In genomic region chr19:28027116-28027515, GRCh38 we compare ENCODE assay signal across 30 cellular contexts.
"Had no signal": no experiment of that assay in that cellular context is flagged by ENCODE, and none has a peak within 500 bp of the region (broad histone marks: within the 10 kb centered on the region; RNA-seq: fewer than 3 reads in every experiment).

No MANE protein-coding gene starts in this region.

- H3K4me3 Mint-ChIP-seq: activated CD4-positive, alpha-beta memory T cell treated with anti-CD3 and anti-CD28 coated beads for 36 hours; activated CD4-positive, alpha-beta T cell treated with anti-CD3 and anti-CD28 coated beads for 36 hours; activated CD4-positive, alpha-beta T cell treated with anti-CD3 and anti-CD28 coated beads, Interleukin-2, amount 10 ng/mL, durations not matched to agents 24 days and 14 days; activated naive CD4-positive, alpha-beta T cell treated with anti-CD3 and anti-CD28 coated beads for 36 hours; activated naive CD4-positive, alpha-beta T cell treated with anti-CD3 and anti-CD28 coated beads, Interleukin-2, amount 50 U/mL, for 24 hours; activated naive CD8-positive, alpha-beta T cell treated with anti-CD3 and anti-CD28 coated beads, Interleukin-2, amount 10 ng/mL, durations not matched to agents 7 days and 5 days; activated T-cell treated with anti-CD3 and anti-CD28 coated beads, Interleukin-2, amount 50 U/mL, for 4 hours; activated T-helper 1 cell treated with anti-CD3 and anti-CD28 coated beads, Interleukin-12 subunit alpha, Interleukin-12 subunit beta, Interleukin-2, Interleukin-4 antibody, amounts not matched to agents 30 ng/mL and 10 ng/mL and 1 ng/mL, durations not matched to agents 14 hours and 24 hours and 36 hours; effector memory CD8-positive, alpha-beta T cell; T-cell; T-helper 1 cell treated with Interleukin-12 subunit alpha and Interleukin-12 subunit beta and Interleukin-4 antibody, amounts not matched to agents 30 μg/mL and 1 μg/mL, for 36 hours; T-helper 2 cell treated with Interferon-gamma antibody and Interleukin-4, amounts not matched to agents 5 μg/mL and 100 μg/mL, for 36 hours had no signal

- H3K9me3 ChIP-seq: ascending aorta, body of pancreas, gastrocnemius medialis, heart right ventricle had no signal

- H3K4me1 ChIP-seq: ascending aorta, body of pancreas, esophagus muscularis mucosa, foreskin keratinocyte, gastrocnemius medialis, heart right ventricle had no signal

- H3K27ac ChIP-seq: ascending aorta, body of pancreas, esophagus muscularis mucosa, foreskin keratinocyte, gastrocnemius medialis, heart right ventricle, WERI-Rb-1 had no signal

- H3K27me3 ChIP-seq: ascending aorta, body of pancreas, esophagus muscularis mucosa, foreskin keratinocyte, gastrocnemius medialis had no signal

- H3K36me3 ChIP-seq: ascending aorta, esophagus muscularis mucosa, gastrocnemius medialis, heart right ventricle, WERI-Rb-1 had no signal

- DNase-seq: activated CD4-positive, alpha-beta memory T cell treated with anti-CD3 and anti-CD28 coated beads for 36 hours; activated CD4-positive, alpha-beta T cell treated with anti-CD3 and anti-CD28 coated beads for 36 hours; activated CD4-positive, alpha-beta T cell treated with anti-CD3 and anti-CD28 coated beads, Interleukin-2, amount 10 ng/mL, durations not matched to agents 24 days and 14 days; activated CD4-positive, CD25-positive, alpha-beta regulatory T cell; activated CD4-positive, CD25-positive, alpha-beta regulatory T cell treated with anti-CD3 and anti-CD28 coated beads, Interleukin-2, amount 50 U/mL, for 72 hours; activated effector memory CD4-positive, alpha-beta T cell treated with anti-CD3 and anti-CD28 coated beads, Interleukin-2, amount 50 U/mL, for 16 hours; activated naive CD4-positive, alpha-beta T cell treated with anti-CD3 and anti-CD28 coated beads for 36 hours; activated naive CD8-positive, alpha-beta T cell treated with anti-CD3 and anti-CD28 coated beads, Interleukin-2, amount 10 ng/mL, durations not matched to agents 7 days and 5 days; activated T-cell treated with anti-CD3 and anti-CD28 coated beads, Interleukin-2, amount 50 U/mL, for 4 hours; body of pancreas; caudate nucleus; cortex of kidney; dermis blood vessel endothelial cell; effector CD4-positive, alpha-beta T cell; effector memory CD8-positive, alpha-beta T cell; erythroblast; foreskin keratinocyte; gastrocnemius medialis; heart right ventricle; SW 1271; T-cell; T1000; WERI-Rb-1 had no signal

- H3K36me3 Mint-ChIP-seq: activated CD4-positive, alpha-beta memory T cell treated with anti-CD3 and anti-CD28 coated beads for 36 hours; activated naive CD4-positive, alpha-beta T cell treated with anti-CD3 and anti-CD28 coated beads, Interleukin-2, amount 50 U/mL, for 24 hours; activated naive CD8-positive, alpha-beta T cell treated with anti-CD3 and anti-CD28 coated beads, Interleukin-2, amount 10 ng/mL, durations not matched to agents 7 days and 5 days; T-cell had no signal

- H3K27ac Mint-ChIP-seq: activated CD4-positive, alpha-beta memory T cell treated with anti-CD3 and anti-CD28 coated beads for 36 hours; activated CD4-positive, alpha-beta T cell treated with anti-CD3 and anti-CD28 coated beads for 36 hours; activated CD4-positive, alpha-beta T cell treated with anti-CD3 and anti-CD28 coated beads, Interleukin-2, amount 10 ng/mL, durations not matched to agents 24 days and 14 days; activated naive CD4-positive, alpha-beta T cell treated with anti-CD3 and anti-CD28 coated beads for 36 hours; activated naive CD4-positive, alpha-beta T cell treated with anti-CD3 and anti-CD28 coated beads, Interleukin-2, amount 50 U/mL, for 24 hours; activated naive CD8-positive, alpha-beta T cell treated with anti-CD3 and anti-CD28 coated beads, Interleukin-2, amount 10 ng/mL, durations not matched to agents 7 days and 5 days; activated T-helper 1 cell treated with anti-CD3 and anti-CD28 coated beads, Interleukin-12 subunit alpha, Interleukin-12 subunit beta, Interleukin-2, Interleukin-4 antibody, amounts not matched to agents 30 ng/mL and 10 ng/mL and 1 ng/mL, durations not matched to agents 14 hours and 24 hours and 36 hours; activated T-helper 2 cell treated with anti-CD3 and anti-CD28 coated beads, Interferon-gamma antibody, Interleukin-2, Interleukin-4, amounts not matched to agents 10 μg/mL and 5 μg/mL and 100 μg/mL, durations not matched to agents 14 hours and 24 hours and 36 hours; effector memory CD8-positive, alpha-beta T cell; T-cell; T-helper 1 cell treated with Interleukin-12 subunit alpha and Interleukin-12 subunit beta and Interleukin-4 antibody, amounts not matched to agents 30 μg/mL and 1 μg/mL, for 36 hours; T-helper 2 cell treated with Interferon-gamma antibody and Interleukin-4, amounts not matched to agents 5 μg/mL and 100 μg/mL, for 36 hours had no signal

- H3K4me3 ChIP-seq: ascending aorta, body of pancreas, esophagus muscularis mucosa, gastrocnemius medialis, heart right ventricle had no signal

- H3K27me3 Mint-ChIP-seq: activated CD4-positive, alpha-beta memory T cell treated with anti-CD3 and anti-CD28 coated beads for 36 hours; activated CD4-positive, alpha-beta T cell treated with anti-CD3 and anti-CD28 coated beads for 36 hours; activated CD4-positive, alpha-beta T cell treated with anti-CD3 and anti-CD28 coated beads, Interleukin-2, amount 10 ng/mL, durations not matched to agents 24 days and 14 days; activated naive CD8-positive, alpha-beta T cell treated with anti-CD3 and anti-CD28 coated beads, Interleukin-2, amount 10 ng/mL, durations not matched to agents 7 days and 5 days; T-cell had no signal

- H3K4me1 Mint-ChIP-seq: activated CD4-positive, alpha-beta T cell treated with anti-CD3 and anti-CD28 coated beads for 36 hours; activated CD4-positive, alpha-beta T cell treated with anti-CD3 and anti-CD28 coated beads, Interleukin-2, amount 10 ng/mL, durations not matched to agents 24 days and 14 days; activated naive CD4-positive, alpha-beta T cell treated with anti-CD3 and anti-CD28 coated beads, Interleukin-2, amount 50 U/mL, for 24 hours; activated naive CD8-positive, alpha-beta T cell treated with anti-CD3 and anti-CD28 coated beads, Interleukin-2, amount 10 ng/mL, durations not matched to agents 7 days and 5 days; T-cell had no signal

- H3K9me3 Mint-ChIP-seq: activated T-helper 1 cell treated with anti-CD3 and anti-CD28 coated beads, Interleukin-12 subunit alpha, Interleukin-12 subunit beta, Interleukin-2, Interleukin-4 antibody, amounts not matched to agents 30 ng/mL and 10 ng/mL and 1 ng/mL, durations not matched to agents 14 hours and 24 hours and 36 hours had no signal

- ATAC-seq: activated CD4-positive, alpha-beta T cell treated with anti-CD3 and anti-CD28 coated beads for 36 hours; activated T-cell treated with anti-CD3 and anti-CD28 coated beads, Interleukin-2, amount 50 U/mL, for 4 hours; body of pancreas; effector memory CD8-positive, alpha-beta T cell; foreskin keratinocyte; gastrocnemius medialis; heart right ventricle; T-cell had no signal
